28 cellular contexts compared by ENCODE assay signal in genomic region chr1:43614891-43615290, GRCh38. TPM values are rescaled to one million over a fixed set of nuclear protein-coding genes. Genes with fewer than 3 reads are reported as not detected.
DNase-seq lines count a peak whose midpoint lies in the region; TF ChIP-seq lines count a peak whose summit lies in the region.
"Had no signal": no experiment of that assay in that cellular context is flagged by ENCODE, and none has a peak within 500 bp of the region (broad histone marks: within the 10 kb centered on the region; RNA-seq: fewer than 3 reads in every experiment).

No MANE protein-coding gene starts in this region.

- H3K27ac ChIP-seq in RWPE1: peak overlapping the region; percentile 17; the same call in 1 of the 2 replicates
- no peak overlapping the region for H3K27ac ChIP-seq in osteoblast (ENCODE audit: low read depth, low read length)
- H3K27ac ChIP-seq: 22Rv1; A549; BLaER1; BLaER1 treated with 17β-estradiol and CSF1 and Interleukin-3, amounts not matched to agents 10 nM and 100 nM; C4-2B had no signal

- TF ChIP-seq CTCF in RWPE1 (conservative IDR thresholded peaks at IDR 0.05; ENCODE audit: low read depth) (no peak), osteoblast (IDR thresholded peaks at IDR 0.05; ENCODE audit: extremely low read depth, low read depth, low read length) (no peak)

- no peak overlapping the region for H3K4me3 ChIP-seq in osteoblast (ENCODE audit: insufficient read depth, low read length)
- H3K4me3 ChIP-seq: A549; BLaER1; BLaER1 treated with 17β-estradiol and CSF1 and Interleukin-3, amounts not matched to agents 10 nM and 100 nM had no signal

- POLR2A ChIA-PET in RWPE1 (lab: Yijun Ruan, JAX; ENCODE audit: low non-redundant PET): no interaction called here

- H3K27me3 ChIP-seq in osteoblast (ENCODE audit: insufficient read depth, low read length): no peaks in the 10 kb centered on the region
- H3K27me3 ChIP-seq: BE2C; BLaER1; BLaER1 treated with 17β-estradiol and CSF1 and Interleukin-3, amounts not matched to agents 10 nM and 100 nM had no signal

- H3K4me1 ChIP-seq in osteoblast (ENCODE audit: insufficient read depth, low read length): no peaks in the 10 kb centered on the region
- H3K4me1 ChIP-seq: A549; BE2C; BLaER1; BLaER1 treated with 17β-estradiol and CSF1 and Interleukin-3, amounts not matched to agents 10 nM and 100 nM; Caco-2 had no signal

- H2AFZ ChIP-seq in osteoblast (ENCODE audit: low read length): no peak overlapping the region

- no peaks in the 10 kb centered on the region for H4K20me1 ChIP-seq in osteoblast (ENCODE audit: insufficient read depth, low read length)
- H4K20me1 ChIP-seq: BLaER1; BLaER1 treated with 17β-estradiol and CSF1 and Interleukin-3, amounts not matched to agents 10 nM and 100 nM had no signal

- H3K4me2 ChIP-seq in osteoblast (ENCODE audit: insufficient read depth, low read length): no peak overlapping the region
- H3K4me2 ChIP-seq: A549; BLaER1; BLaER1 treated with 17β-estradiol and CSF1 and Interleukin-3, amounts not matched to agents 10 nM and 100 nM had no signal

- DNase-seq in RWPE1 (ENCODE audit: low spot score): no peak
- DNase-seq in osteoblast (ENCODE audit: insufficient read length, low spot score, missing footprints): peak; percentile 88
- DNase-seq in activated naive CD4-positive, alpha-beta T cell treated with anti-CD3 and anti-CD28 coated beads, Interleukin-2, amount 50 U/mL, for 16 hours: no peak
- no peak for DNase-seq in inferior parietal cortex (ENCODE audit: extremely low spot score)
- DNase-seq: 8988T; ACHN; AML-193; BE2C; C1 segment of cervical spinal cord; Caco-2; Calu3; CD4-positive, alpha-beta memory T cell; CD4-positive, alpha-beta T cell; CD4-positive, CD25-positive, alpha-beta regulatory T cell; CD8-positive, alpha-beta T cell; COR-L47; DMS 273 treated with DMSO at 0.1 percent for 48 hours; DMS153; DMS53; DMS79; DMS79 treated with DMSO at 0.1 percent for 48 hours; DND-41; EL had no signal

- CTCF ChIA-PET in RWPE1 (lab: Yijun Ruan, JAX): interaction anchor here (0.6 kb wide), 1 partner anchor 388 kb away, joined by 4 read pairs; no protein-coding TSS in a partner anchor

- no peaks in the 10 kb centered on the region for H3K9me3 ChIP-seq in osteoblast (ENCODE audit: low read depth, low read length)
- H3K9me3 ChIP-seq: A549; BE2C; BLaER1; BLaER1 treated with 17β-estradiol and CSF1 and Interleukin-3, amounts not matched to agents 10 nM and 100 nM; Caco-2 had no signal

- no peaks in the 10 kb centered on the region for H3K79me2 ChIP-seq in osteoblast (ENCODE audit: insufficient read depth, low read length)

- H3K36me3 ChIP-seq in osteoblast (ENCODE audit: insufficient read depth, low read length): peaks cover 21% of the 10 kb centered on the region
- H3K36me3 ChIP-seq: BE2C had no signal

RNA-seq across cellular contexts. Expression of gene KDM4A, which starts 35.1 kb away (rescaled TPM):
- total RNA-seq in osteoblast: 47.0 and 47.4 TPM in 2 replicates
